ENCODE assay signal across 8 cellular contexts in the genomic region with DNA sequence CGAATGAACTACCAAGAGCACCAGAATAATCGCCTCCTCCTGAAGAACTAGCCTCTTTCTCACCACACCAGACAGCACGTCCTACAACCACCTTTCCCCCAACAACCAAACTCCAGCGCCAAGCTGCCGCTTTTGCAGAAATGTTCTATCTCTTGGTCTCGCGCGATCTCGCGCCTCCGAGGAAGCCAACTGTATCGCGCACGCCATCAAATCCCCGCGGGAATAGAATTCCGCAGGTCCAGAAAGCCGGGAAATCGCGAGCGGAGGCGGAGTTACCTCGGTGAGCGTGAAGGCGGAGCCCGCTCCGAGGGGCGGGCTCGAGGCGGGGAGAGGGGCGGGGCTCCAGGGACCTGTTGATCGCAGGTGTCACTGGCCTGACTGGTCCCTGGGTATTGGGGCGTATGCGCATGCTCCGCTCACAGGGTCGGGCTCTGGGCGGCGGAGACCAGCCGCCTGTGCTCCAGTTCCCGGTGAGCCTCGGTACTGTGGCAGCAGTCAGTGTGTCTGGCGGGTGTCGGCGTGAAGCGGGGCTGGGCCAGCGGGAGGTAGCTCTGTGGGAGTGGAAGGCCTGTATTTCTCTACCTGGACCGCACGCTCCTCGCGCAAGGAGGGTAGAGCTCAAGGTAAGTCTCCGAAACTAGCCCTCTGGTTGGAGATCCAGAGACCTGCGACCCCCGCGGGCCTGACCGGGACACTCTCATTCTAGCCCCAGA. TPM values are rescaled to one million over a fixed set of nuclear protein-coding genes. Genes with fewer than 3 reads are reported as not detected.
DNase-seq lines count a peak whose midpoint lies in the region; ATAC-seq and TF ChIP-seq lines count a peak whose summit lies in the region.

A gene (plus strand): TSS at position 463 of the 713 bp plus-strand sequence. CDS start 27,047 bp downstream, outside the sequence.

- TF ChIP-seq CTCF in CD8-positive, alpha-beta T cell (IDR thresholded peaks at IDR 0.05): no peak
- TF ChIP-seq CTCF in GM20000 (IDR thresholded peaks at IDR 0.05; ENCODE audit: extremely low read depth, missing control alignments) (no peak), lower lobe of right lung (IDR thresholded peaks at IDR 0.05) (no peak)

- POLR2A ChIA-PET in CD8-positive, alpha-beta T cell (lab: Charles Lee): interaction anchor here (0.7 to 2.6 kb wide), 14 partner anchors 9 to 1985 kb away, joined by 3 to 14 read pairs (median 4); a partner anchor contains a TSS

- no peaks in the 10 kb centered on the region for H3K27me3 ChIP-seq in CD8-positive, alpha-beta T cell (ENCODE audit: insufficient read depth, low read length)
- H3K27me3 ChIP-seq in lower lobe of right lung (ENCODE audit: low read depth): no peaks in the 10 kb centered on the region

- H3K36me3 ChIP-seq in CD8-positive, alpha-beta T cell (ENCODE audit: insufficient read depth, low read length): no peaks in the 10 kb centered on the region
- peaks cover 4% of the 10 kb centered on the region for H3K36me3 ChIP-seq in lower lobe of right lung

- H3K4me1 ChIP-seq in CD8-positive, alpha-beta T cell (ENCODE audit: insufficient read depth, low read length): peaks cover 8% of the 10 kb centered on the region
- H3K4me1 ChIP-seq in lower lobe of right lung: peaks cover 5% of the 10 kb centered on the region

- H3K9me3 Mint-ChIP-seq in CD8-positive, alpha-beta T cell: no peaks in the 10 kb centered on the region

- ATAC-seq in CD8-positive, alpha-beta T cell: peak; percentile 94
- peak; percentile 98 to 99 for ATAC-seq in lower lobe of right lung

- peak within 1 kb of the TSS; percentile 95 for H3K27ac Mint-ChIP-seq in CD8-positive, alpha-beta T cell

- H3K9me3 ChIP-seq in CD8-positive, alpha-beta T cell (ENCODE audit: low read length): no peaks in the 10 kb centered on the region
- H3K9me3 ChIP-seq in lower lobe of right lung: no peaks in the 10 kb centered on the region

- H3K4me3 ChIP-seq in CD8-positive, alpha-beta T cell (ENCODE audit: low read depth, low read length): peak within 1 kb of the TSS; percentile 74
- peak within 1 kb of the TSS; percentile 83 for H3K4me3 ChIP-seq in lower lobe of right lung

- CTCF ChIA-PET in CD8-positive, alpha-beta T cell (lab: Charles Lee): interaction anchor here (0.9 to 3.0 kb wide), 10 partner anchors 10 to 170 kb away, joined by 3 to 35 read pairs (median 4); no protein-coding TSS in a partner anchor

- H3K36me3 Mint-ChIP-seq in CD8-positive, alpha-beta T cell: peaks cover 26% of the 10 kb centered on the region

- peak within 1 kb of the TSS; percentile 70 for H3K27ac ChIP-seq in CD8-positive, alpha-beta T cell (ENCODE audit: low read depth, low read length)
- H3K27ac ChIP-seq in lower lobe of right lung: peak within 1 kb of the TSS; percentile 95

- intact Hi-C loops in CD8-positive, alpha-beta T cell (cut with DNase I, micrococcal nuclease): loop anchor here (1.0 to 10.0 kb wide), 14 partner anchors 8 to 938 kb away; a partner anchor contains a TSS
- intact Hi-C loops in lower lobe of right lung (cut with DNase I): no loop called here

- H3K4me1 Mint-ChIP-seq in CD8-positive, alpha-beta T cell (ENCODE audit: low read depth): peaks cover 56% of the 10 kb centered on the region

- no peaks in the 10 kb centered on the region for H3K27me3 Mint-ChIP-seq in CD8-positive, alpha-beta T cell (ENCODE audit: low read depth)

- DNase-seq in CD8-positive, alpha-beta T cell: peak; percentile 94 to 99 (median 98)
- DNase-seq in GM20000 (ENCODE audit: low spot score) (peak; percentile 92), HS-5 (ENCODE audit: low read depth) (peak; percentile 85), NOMO-1 (lab: John Stamatoyannopoulos, UW; ENCODE audit: unreplicated experiment in 2 of 2) (peak; percentile 84 to 85), lower lobe of right lung (peak; percentile 98)
- DNase-seq in activated CD8-positive, alpha-beta memory T cell treated with anti-CD3 and anti-CD28 coated beads for 4 hours (ENCODE audit: low read depth in 2 of 2): peak; percentile 94 to 96
- DNase-seq in effector CD8-positive, alpha-beta T cell (lab: John Stamatoyannopoulos, UW): peak; percentile 96
- DNase-seq in stimulated activated CD4-positive, alpha-beta T cell treated with anti-CD3 and anti-CD28 coated beads, TNF-alpha, amount 100 ng/mL, for 1 hour (ENCODE audit: low read depth in 3 of 3, low spot score in 1 of 3): peak; percentile 96 to 97 (median 97)

- H3K4me3 Mint-ChIP-seq in CD8-positive, alpha-beta T cell: peak within 1 kb of the TSS; percentile 91

RNA-seq across cellular contexts. Expression of the gene that starts here (rescaled TPM):
- 10 to 100 TPM; 24.7 to 27.8 TPM for total RNA-seq in CD8-positive, alpha-beta T cell
- total RNA-seq in lower lobe of right lung: 45.8 TPM

Comparison
In these comparisons a context has a peak if more than half of its experiments do, and no peak if none do; other contexts are left out.
1. Peak in every context shown above with its lines: DNase-seq, ATAC-seq, H3K4me3 ChIP-seq and H3K27ac ChIP-seq.